Comparison of ENCODE assay signal across 15 cellular contexts in genomic region chr1:55815745-55816455, GRCh38.
A peak's percentile ranks its signal among the peaks of the same experiment; 100 is the strongest.
DNase-seq lines count a peak whose midpoint lies in the region; ATAC-seq and TF ChIP-seq lines count a peak whose summit lies in the region.
"Had no signal": no experiment of that assay in that cellular context is flagged by ENCODE, and none has a peak within 500 bp of the region (broad histone marks: within the 10 kb centered on the region; RNA-seq: fewer than 3 reads in every experiment).

No MANE protein-coding gene starts in this region.

- no peak overlapping the region for H3K9ac ChIP-seq in BLaER1

- no peak overlapping the region for H3K4me3 ChIP-seq in BLaER1
- H3K4me3 ChIP-seq: SJSA1 had no signal

- CTCF ChIA-PET in WTC11 (lab: Charles Lee): no interaction called here

- TF ChIP-seq CTCF in WTC11 (IDR thresholded peaks at IDR 0.05) (no peak), nephron (IDR thresholded peaks at IDR 0.05; ENCODE audit: unreplicated experiment in 3 of 3) (no peak)

- no peaks in the 10 kb centered on the region for H3K9me3 Mint-ChIP-seq in WTC11
- H3K9me3 Mint-ChIP-seq in nephron: no peaks in the 10 kb centered on the region
- no peaks in the 10 kb centered on the region for H3K9me3 Mint-ChIP-seq in naive thymus-derived CD8-positive, alpha-beta T cell

- peak overlapping the region; percentile 32; the same call in 1 of the 2 replicates for H3K4me2 ChIP-seq in BLaER1

- peaks cover 11% of the 10 kb centered on the region for H3K4me1 ChIP-seq in BLaER1
- H3K4me1 ChIP-seq: SJSA1 had no signal

- H3K4me1 Mint-ChIP-seq in WTC11 (no peaks in the 10 kb centered on the region; the same call in 1 of the 2 replicates), nephron (peaks cover 10% of the 10 kb centered on the region)
- H3K4me1 Mint-ChIP-seq in naive thymus-derived CD8-positive, alpha-beta T cell: peaks cover 0 to 2% (median 0%) of the 10 kb centered on the region in 4 donors

- H3K36me3 Mint-ChIP-seq in WTC11 (no peaks in the 10 kb centered on the region), nephron (ENCODE audit: low read depth) (no peaks in the 10 kb centered on the region)
- H3K36me3 Mint-ChIP-seq in naive thymus-derived CD8-positive, alpha-beta T cell: no peaks in the 10 kb centered on the region

- H3K27me3 Mint-ChIP-seq in WTC11 (ENCODE audit: low read depth) (no peaks in the 10 kb centered on the region), nephron (ENCODE audit: low read depth) (no peaks in the 10 kb centered on the region)
- H3K27me3 Mint-ChIP-seq in naive thymus-derived CD8-positive, alpha-beta T cell: peaks cover 0 to 6% (median 2%) of the 10 kb centered on the region in 5 donors

- no peak overlapping the region for H3K27ac ChIP-seq in BLaER1
- H3K27ac ChIP-seq: SJSA1 had no signal

- H3K27me3 ChIP-seq in BLaER1: no peaks in the 10 kb centered on the region
- H3K27me3 ChIP-seq: SJSA1 had no signal

- H3K27ac Mint-ChIP-seq in WTC11 (no peak overlapping the region), nephron (peak overlapping the region; percentile 4 to 94 (median 45))
- H3K27ac Mint-ChIP-seq in naive thymus-derived CD8-positive, alpha-beta T cell: no peak overlapping the region

- H4K20me1 ChIP-seq in BLaER1: no peaks in the 10 kb centered on the region

- no peak for DNase-seq in WTC11 (ENCODE audit: low spot score)
- DNase-seq in naive thymus-derived CD8-positive, alpha-beta T cell: no peak
- DNase-seq in middle frontal gyrus (ENCODE audit: extremely low spot score, low spot score): no peak
- DNase-seq in stimulated activated CD4-positive, alpha-beta T cell treated with anti-CD3 and anti-CD28 coated beads, Interleukin-4, amount 100 ng/mL, for 24 hours: no peak
- DNase-seq: C1 segment of cervical spinal cord, DMS 273 treated with DMSO at 0.1 percent for 48 hours, HCEC 1CT, NCI-H1092, NCI-H2081 treated with DMSO at 0.1 percent for 48 hours, NCI-H2227 treated with DMSO at 0.1 percent for 48 hours, NCI-H524 had no signal

- no peak overlapping the region for H3K4me3 Mint-ChIP-seq in WTC11
- H3K4me3 Mint-ChIP-seq in nephron: no peak overlapping the region
- no peak overlapping the region for H3K4me3 Mint-ChIP-seq in naive thymus-derived CD8-positive, alpha-beta T cell

- no peaks in the 10 kb centered on the region for H3K36me3 ChIP-seq in BLaER1
- H3K36me3 ChIP-seq: SJSA1 had no signal

- POLR2A ChIA-PET in WTC11 (lab: Charles Lee): no interaction called here
- POLR2A ChIA-PET in naive thymus-derived CD8-positive, alpha-beta T cell (lab: Charles Lee): no interaction called here

- no peaks in the 10 kb centered on the region for H3K9me3 ChIP-seq in BLaER1
- H3K9me3 ChIP-seq: SJSA1 had no signal

- peak; percentile 28 for ATAC-seq in HG02852 (IDR thresholded peaks at IDR 0.05; ENCODE audit: unreplicated experiment)
- ATAC-seq in WTC11: peak; percentile 53; the same call in 1 of the 2 replicates
- ATAC-seq in naive thymus-derived CD8-positive, alpha-beta T cell: no peak

TF ChIP-seq in WTC11, 78 proteins besides CTCF, POLR2A, EP300 and RAD21:
- TF ChIP-seq PRDM15 (CRISPR knock-in tag; IDR thresholded peaks at IDR 0.05) (no peak), ETV6 (CRISPR knock-in tag; IDR thresholded peaks at IDR 0.05) (no peak), MXD4 (CRISPR knock-in tag; IDR thresholded peaks at IDR 0.05; ENCODE audit: borderline replicate concordance) (no peak)

Comparison
In these comparisons a context has a peak if more than half of its experiments do, and no peak if none do; other contexts are left out.
1. ATAC-seq: peak in HG02852 (single experiment) and WTC11 (single experiment); none in naive thymus-derived CD8-positive, alpha-beta T cell (0 of 2).
2. H3K27ac Mint-ChIP-seq: peak in nephron (3 of 3); none in WTC11 (single experiment) and naive thymus-derived CD8-positive, alpha-beta T cell (0 of 10).